In the genomic region with DNA sequence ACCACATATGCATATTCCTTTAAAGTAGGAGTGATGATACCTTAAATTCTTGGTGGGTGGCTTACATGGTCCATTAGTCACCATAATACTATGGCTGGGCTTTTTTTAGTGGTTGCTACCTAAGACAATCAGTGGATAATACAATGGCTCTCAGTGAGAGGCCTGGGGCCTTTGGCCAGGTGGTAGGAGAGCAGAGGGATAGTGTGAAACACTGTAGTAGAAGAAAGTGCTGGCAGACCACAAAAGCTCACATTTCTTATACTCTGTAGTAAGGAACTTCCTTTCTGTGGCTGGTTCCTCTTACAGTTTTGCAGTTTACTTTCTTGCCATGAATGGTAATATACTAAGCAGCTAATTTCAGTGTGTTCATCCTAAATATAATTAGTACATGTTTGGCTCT, we compare ENCODE assay signal across 25 cellular contexts.
DNase-seq lines count a peak whose midpoint lies in the region; ATAC-seq and TF ChIP-seq lines count a peak whose summit lies in the region.
"Had no signal": no experiment of that assay in that cellular context is flagged by ENCODE, and none has a peak within 500 bp of the region (broad histone marks: within the 10 kb centered on the region; RNA-seq: fewer than 3 reads in every experiment).

No MANE protein-coding gene starts in this region.

- H3K9me3 Mint-ChIP-seq in endodermal cell = no peaks in the 10 kb centered on the region
- H3K9me3 Mint-ChIP-seq in CD8-positive, alpha-beta T cell = peaks cover 2% of the 10 kb centered on the region
- H3K9me3 Mint-ChIP-seq: activated B cell treated with CpG ODN at 0.5 μM for 24 hours; activated T-helper 1 cell treated with anti-CD3 and anti-CD28 coated beads, Interleukin-12 subunit alpha, Interleukin-12 subunit beta, Interleukin-2, Interleukin-4 antibody, amounts not matched to agents 30 ng/mL and 10 ng/mL and 1 ng/mL, durations not matched to agents 14 hours and 24 hours and 36 hours; brain; CD4-positive, alpha-beta memory T cell; naive B cell had no signal

- peak; percentile 63 for DNase-seq in endodermal cell
- DNase-seq in NCI-H1436 treated with DMSO at 0.1 percent for 48 hours (lab: John Stamatoyannopoulos, UW) = no peak
- DNase-seq in activated CD4-positive, alpha-beta T cell treated with anti-CD3 and anti-CD28 coated beads, Interleukin-2, amount 50 U/mL, for 4 hours = no peak
- DNase-seq in CD8-positive, alpha-beta T cell = no peak
- DNase-seq: activated B cell treated with CpG ODN at 0.5 μM for 24 hours; CD4-positive, alpha-beta memory T cell; colonic mucosa; DND-41; HFFc6; naive B cell; NCI-H1092; NCI-H2107; NCI-H526; PC-3; stimulated activated naive CD8-positive, alpha-beta T cell treated with anti-CD3 and anti-CD28 coated beads, Interleukin-15, amount 100 ng/mL, for 72 hours; upper lobe of right lung had no signal

- TF ChIP-seq CTCF in endodermal cell (conservative IDR thresholded peaks at IDR 0.05) = no peak
- TF ChIP-seq CTCF in CD8-positive, alpha-beta T cell (IDR thresholded peaks at IDR 0.05) = no peak

- intact Hi-C loops in CD8-positive, alpha-beta T cell (cut with DNase I, micrococcal nuclease) = no loop called here

- no peaks in the 10 kb centered on the region for H3K9me3 ChIP-seq in endodermal cell (ENCODE audit: control insufficient read depth, low read length)
- H3K9me3 ChIP-seq in CD8-positive, alpha-beta T cell (ENCODE audit: low read length) = no peaks in the 10 kb centered on the region
- H3K9me3 ChIP-seq: colonic mucosa, upper lobe of right lung had no signal

- H3K4me3 Mint-ChIP-seq in endodermal cell = no peak overlapping the region
- no peak overlapping the region for H3K4me3 Mint-ChIP-seq in CD8-positive, alpha-beta T cell
- H3K4me3 Mint-ChIP-seq: activated B cell treated with CpG ODN at 0.5 μM for 24 hours; activated T-helper 1 cell treated with anti-CD3 and anti-CD28 coated beads, Interleukin-12 subunit alpha, Interleukin-12 subunit beta, Interleukin-2, Interleukin-4 antibody, amounts not matched to agents 30 ng/mL and 10 ng/mL and 1 ng/mL, durations not matched to agents 14 hours and 24 hours and 36 hours; brain; CD4-positive, alpha-beta memory T cell; HFFc6; naive B cell; stimulated activated naive CD8-positive, alpha-beta T cell treated with anti-CD3 and anti-CD28 coated beads, Interleukin-15, amount 100 ng/mL, for 72 hours had no signal

- CTCF ChIA-PET in CD8-positive, alpha-beta T cell (lab: Charles Lee) = no interaction called here

- H3K36me3 ChIP-seq in endodermal cell (ENCODE audit: control insufficient read depth, insufficient read depth, low read length) = no peaks in the 10 kb centered on the region
- H3K36me3 ChIP-seq in CD8-positive, alpha-beta T cell (ENCODE audit: insufficient read depth, low read length) = no peaks in the 10 kb centered on the region
- H3K36me3 ChIP-seq: colonic mucosa, upper lobe of right lung had no signal

- H3K4me1 Mint-ChIP-seq in endodermal cell = peaks cover 12% of the 10 kb centered on the region
- H3K4me1 Mint-ChIP-seq in CD8-positive, alpha-beta T cell (ENCODE audit: low read depth) = no peaks in the 10 kb centered on the region
- H3K4me1 Mint-ChIP-seq: activated B cell treated with CpG ODN at 0.5 μM for 24 hours; CD4-positive, alpha-beta memory T cell; naive B cell; stimulated activated naive CD8-positive, alpha-beta T cell treated with anti-CD3 and anti-CD28 coated beads, Interleukin-15, amount 100 ng/mL, for 72 hours had no signal

- H3K27me3 Mint-ChIP-seq in endodermal cell (ENCODE audit: insufficient read depth) = no peaks in the 10 kb centered on the region
- no peaks in the 10 kb centered on the region for H3K27me3 Mint-ChIP-seq in CD8-positive, alpha-beta T cell (ENCODE audit: low read depth)
- H3K27me3 Mint-ChIP-seq: activated B cell treated with CpG ODN at 0.5 μM for 24 hours; CD4-positive, alpha-beta memory T cell; naive B cell; stimulated activated naive CD8-positive, alpha-beta T cell treated with anti-CD3 and anti-CD28 coated beads, Interleukin-15, amount 100 ng/mL, for 72 hours had no signal

- H3K27ac ChIP-seq in endodermal cell (ENCODE audit: low read depth, low read length) = no peak overlapping the region
- no peak overlapping the region for H3K27ac ChIP-seq in CD8-positive, alpha-beta T cell (ENCODE audit: low read depth, low read length)
- H3K27ac ChIP-seq: colonic mucosa, hepatocyte, parathyroid adenoma, upper lobe of right lung had no signal

- H3K9ac ChIP-seq in endodermal cell (ENCODE audit: extremely low read depth, low read length, poor library complexity, severe bottlenecking) = no peak overlapping the region
- H3K9ac ChIP-seq: parathyroid adenoma had no signal

- POLR2A ChIA-PET in CD8-positive, alpha-beta T cell (lab: Charles Lee) = no interaction called here

- H3K36me3 Mint-ChIP-seq in endodermal cell (ENCODE audit: low read depth) = no peaks in the 10 kb centered on the region
- no peaks in the 10 kb centered on the region for H3K36me3 Mint-ChIP-seq in CD8-positive, alpha-beta T cell
- H3K36me3 Mint-ChIP-seq: brain; CD4-positive, alpha-beta memory T cell; naive B cell had no signal

- ATAC-seq in GM18867 (IDR thresholded peaks at IDR 0.05; ENCODE audit: unreplicated experiment) = peak; percentile 85
- ATAC-seq in GM21528 (IDR thresholded peaks at IDR 0.05; ENCODE audit: low FRiP score, unreplicated experiment) = peak; percentile 72
- peak; percentile 51 for ATAC-seq in HG03175 (IDR thresholded peaks at IDR 0.05; ENCODE audit: unreplicated experiment)
- no peak for ATAC-seq in SK-N-SH treated with all-trans-retinoic acid at 6 μM for 48 hours
- no peak for ATAC-seq in CD8-positive, alpha-beta T cell
- ATAC-seq: K562; PC-3; stimulated activated naive CD8-positive, alpha-beta T cell treated with anti-CD3 and anti-CD28 coated beads, Interleukin-15, amount 100 ng/mL, for 72 hours; upper lobe of right lung had no signal

- no peaks in the 10 kb centered on the region for H3K4me1 ChIP-seq in endodermal cell (ENCODE audit: control insufficient read depth, insufficient read depth, low read length)
- H3K4me1 ChIP-seq in CD8-positive, alpha-beta T cell (ENCODE audit: insufficient read depth, low read length) = no peaks in the 10 kb centered on the region
- H3K4me1 ChIP-seq: colonic mucosa, parathyroid adenoma, upper lobe of right lung had no signal

- no peak overlapping the region for H3K4me3 ChIP-seq in endodermal cell (ENCODE audit: low read length)
- H3K4me3 ChIP-seq in CD8-positive, alpha-beta T cell (ENCODE audit: low read depth, low read length) = no peak overlapping the region
- H3K4me3 ChIP-seq: colonic mucosa, hepatocyte, K562, upper lobe of right lung had no signal

- no peaks in the 10 kb centered on the region for H3K27me3 ChIP-seq in endodermal cell (ENCODE audit: control insufficient read depth, insufficient read depth, low read length, poor library complexity, severe bottlenecking)
- H3K27me3 ChIP-seq in CD8-positive, alpha-beta T cell (ENCODE audit: insufficient read depth, low read length) = no peaks in the 10 kb centered on the region
- H3K27me3 ChIP-seq: colonic mucosa, hepatocyte, upper lobe of right lung had no signal

- no peak overlapping the region for H3K27ac Mint-ChIP-seq in endodermal cell
- no peak overlapping the region for H3K27ac Mint-ChIP-seq in CD8-positive, alpha-beta T cell
- H3K27ac Mint-ChIP-seq: activated B cell treated with CpG ODN at 0.5 μM for 24 hours; activated T-helper 1 cell treated with anti-CD3 and anti-CD28 coated beads, Interleukin-12 subunit alpha, Interleukin-12 subunit beta, Interleukin-2, Interleukin-4 antibody, amounts not matched to agents 30 ng/mL and 10 ng/mL and 1 ng/mL, durations not matched to agents 14 hours and 24 hours and 36 hours; brain; CD4-positive, alpha-beta memory T cell; HFFc6; stimulated activated naive CD8-positive, alpha-beta T cell treated with anti-CD3 and anti-CD28 coated beads, Interleukin-15, amount 100 ng/mL, for 72 hours had no signal

TF ChIP-seq in SK-N-SH treated with all-trans-retinoic acid at 6 μM for 48 hours, 23 proteins besides CTCF, POLR2A, EP300 and RAD21 (continues in another document):
- no peak for TF ChIP-seq ZNF565 (CRISPR knock-in tag; conservative IDR thresholded peaks at IDR 0.05; ENCODE audit: low read depth)
- no peak for TF ChIP-seq TOX (CRISPR knock-in tag; IDR thresholded peaks at IDR 0.05; ENCODE audit: borderline replicate concordance)
- no peak for TF ChIP-seq TSHZ2 (CRISPR knock-in tag; IDR thresholded peaks at IDR 0.05)
- no peak for TF ChIP-seq RARB (CRISPR knock-in tag; IDR thresholded peaks at IDR 0.05)
- TF ChIP-seq ISL1 (CRISPR knock-in tag; IDR thresholded peaks at IDR 0.05) = no peak
- no peak for TF ChIP-seq ZNF8 (CRISPR knock-in tag; IDR thresholded peaks at IDR 0.05)
- no peak for TF ChIP-seq ZNF70 (CRISPR knock-in tag; IDR thresholded peaks at IDR 0.05)
- no peak for TF ChIP-seq GLIS3 (CRISPR knock-in tag; IDR thresholded peaks at IDR 0.05)

Comparison
In these comparisons a context has a peak if more than half of its experiments do, and no peak if none do; other contexts are left out.
1. ATAC-seq: peak in GM18867 (single experiment), GM21528 (single experiment) and HG03175 (single experiment); none in SK-N-SH treated with all-trans-retinoic acid at 6 μM for 48 hours (single experiment) and CD8-positive, alpha-beta T cell (single experiment).